31 cellular contexts compared by ENCODE assay signal in the genomic region with DNA sequence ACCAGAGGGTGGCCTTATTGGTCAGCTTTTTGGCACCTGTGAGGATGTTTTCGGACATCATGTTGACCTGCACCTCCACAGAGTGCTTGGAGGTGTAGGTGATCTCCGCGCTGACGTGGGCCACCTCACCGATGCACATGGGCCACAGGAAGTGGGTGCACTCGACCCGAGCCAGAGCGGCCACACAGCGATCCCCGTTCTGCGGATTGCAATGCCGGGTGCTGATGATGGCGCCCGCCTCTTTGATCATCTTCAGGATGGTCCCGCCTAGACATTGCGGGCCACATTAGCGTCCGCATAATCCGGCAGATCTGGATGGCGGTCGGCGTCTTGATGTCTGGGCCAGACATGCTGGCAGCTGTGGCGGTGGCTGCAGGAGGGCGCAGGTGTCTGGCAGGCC.
"Had no signal": no experiment of that assay in that cellular context is flagged by ENCODE, and none has a peak within 500 bp of the region (broad histone marks: within the 10 kb centered on the region; RNA-seq: fewer than 3 reads in every experiment).

No MANE protein-coding gene starts in this region.

- H3K36me3 Mint-ChIP-seq: mesothelial cell of epicardium; naive B cell; natural killer cell; stimulated activated memory B cell treated with anti-CD40 and anti-IgM and Interleukin-4, amounts not matched to agents 10 μg/mL and 1 μg/mL and 100 μg/mL, for 72 hours; type B pancreatic cell had no signal

- H3K27ac ChIP-seq: heart right ventricle, hepatocyte, lower lobe of right lung, pancreas, prostate gland, sigmoid colon, tibial nerve, uterus had no signal

- H3K9me3 ChIP-seq: heart right ventricle, lower lobe of right lung, pancreas, prostate gland, sigmoid colon, tibial nerve, uterus had no signal

- H3K4me1 Mint-ChIP-seq: naive B cell had no signal

- DNase-seq: heart right ventricle; islet precursor cell; kidney glomerular epithelial cell; left cardiac atrium; left ventricle myocardium superior; lower lobe of right lung; mammary epithelial cell; mesenchymal stem cell; naive B cell; natural killer cell; nucleus accumbens; pancreas; posterior cingulate gyrus; retina; right cardiac atrium; sigmoid colon; small intestine; stimulated activated CD4-positive, alpha-beta T cell treated with anti-CD3 and anti-CD28 coated beads, Interleukin-1b, Interleukin-23, amount 100 ng/mL, for 48 hours; stimulated activated CD4-positive, alpha-beta T cell treated with anti-CD3 and anti-CD28 coated beads, Interleukin-2, amount 100 ng/mL, for 48 hours; stimulated activated CD4-positive, alpha-beta T cell treated with anti-CD3 and anti-CD28 coated beads, Interleukin-4, amount 100 ng/mL, for 4 hours; stimulated activated CD8-positive, alpha-beta memory T cell treated with anti-CD3 and anti-CD28 coated beads, Interleukin-4, amount 100 ng/mL, for 48 hours; stimulated activated naive CD4-positive, alpha-beta T cell treated with Interleukin-2 at 50 U/mL for 16 hours; stimulated activated naive CD8-positive, alpha-beta T cell treated with anti-CD3 and anti-CD28 coated beads, Interleukin-15, amount 100 ng/mL, for 72 hours; substantia nigra; uterus had no signal

- H3K4me3 Mint-ChIP-seq: mesothelial cell of epicardium; naive B cell; natural killer cell; stimulated activated memory B cell treated with anti-CD40 and anti-IgM and Interleukin-4, amounts not matched to agents 10 μg/mL and 1 μg/mL and 100 μg/mL, for 72 hours; stimulated activated naive CD8-positive, alpha-beta T cell treated with anti-CD3 and anti-CD28 coated beads, Interleukin-15, amount 100 ng/mL, for 72 hours; type B pancreatic cell had no signal

- H3K36me3 ChIP-seq: heart right ventricle, lower lobe of right lung, pancreas, prostate gland, sigmoid colon, tibial nerve, uterus had no signal

- H3K9me3 Mint-ChIP-seq: mesothelial cell of epicardium; naive B cell; natural killer cell; stimulated activated memory B cell treated with anti-CD40 and anti-IgM and Interleukin-4, amounts not matched to agents 10 μg/mL and 1 μg/mL and 100 μg/mL, for 72 hours; stimulated activated naive CD8-positive, alpha-beta T cell treated with anti-CD3 and anti-CD28 coated beads, Interleukin-15, amount 100 ng/mL, for 72 hours; type B pancreatic cell had no signal

- H3K27me3 Mint-ChIP-seq: naive B cell; stimulated activated memory B cell treated with anti-CD40 and anti-IgM and Interleukin-4, amounts not matched to agents 10 μg/mL and 1 μg/mL and 100 μg/mL, for 72 hours; stimulated activated naive CD8-positive, alpha-beta T cell treated with anti-CD3 and anti-CD28 coated beads, Interleukin-15, amount 100 ng/mL, for 72 hours; type B pancreatic cell had no signal

- H3K27ac Mint-ChIP-seq: mesothelial cell of epicardium; naive B cell; natural killer cell; stimulated activated memory B cell treated with anti-CD40 and anti-IgM and Interleukin-4, amounts not matched to agents 10 μg/mL and 1 μg/mL and 100 μg/mL, for 72 hours; stimulated activated naive CD8-positive, alpha-beta T cell treated with anti-CD3 and anti-CD28 coated beads, Interleukin-15, amount 100 ng/mL, for 72 hours; type B pancreatic cell had no signal

- H3K4me3 ChIP-seq: heart right ventricle, hepatocyte, lower lobe of right lung, pancreas, prostate gland, sigmoid colon, tibial nerve, uterus had no signal

- H3K4me1 ChIP-seq: prostate gland, uterus had no signal

- H3K27me3 ChIP-seq: heart right ventricle, hepatocyte, pancreas, sigmoid colon, tibial nerve, uterus had no signal
